In genomic region chr5:146528232-146528631, GRCh38 we compare ENCODE assay signal across 18 cellular contexts. TPM values are rescaled to one million over a fixed set of nuclear protein-coding genes. Genes with fewer than 3 reads are reported as not detected.
A peak's percentile ranks its signal among the peaks of the same experiment; 100 is the strongest.
DNase-seq lines count a peak whose midpoint lies in the region; ATAC-seq, FAIRE-seq and TF ChIP-seq lines count a peak whose summit lies in the region.
"Had no signal": no experiment of that assay in that cellular context is flagged by ENCODE, and none has a peak within 500 bp of the region (broad histone marks: within the 10 kb centered on the region; RNA-seq: fewer than 3 reads in every experiment).

No MANE protein-coding gene starts in this region.

- H3K79me2 ChIP-seq in Karpas-422 (ENCODE audit: low read length) (no peaks in the 10 kb centered on the region), MM.1S (ENCODE audit: low read length) (no peaks in the 10 kb centered on the region)

- no peak for DNase-seq in D721Med (ENCODE audit: insufficient read length, low spot score)
- DNase-seq in Karpas-422 = peak; percentile 74
- DNase-seq in SK-MEL-5 (ENCODE audit: low read depth, low spot score) = peak; percentile 43
- no peak for DNase-seq in foreskin keratinocyte
- no peak for DNase-seq in middle frontal gyrus (ENCODE audit: extremely low spot score, low spot score)
- no peak for DNase-seq in MM.1S
- DNase-seq: activated CD4-positive, alpha-beta T cell treated with anti-CD3 and anti-CD28 coated beads, Interleukin-2, amount 50 U/mL, for 48 hours; activated T-cell treated with anti-CD3 and anti-CD28 coated beads, Interleukin-2, amount 50 U/mL, for 48 hours; CD4-positive, alpha-beta memory T cell; lower lobe of right lung; NCI-H1694 treated with DMSO at 0.1 percent for 48 hours; NCI-H524 treated with DMSO at 0.1 percent for 48 hours; SHP77 treated with DMSO at 0.1 percent for 48 hours; stimulated activated CD4-positive, alpha-beta T cell treated with anti-CD3 and anti-CD28 coated beads, Interleukin-2, amount 100 ng/mL, for 24 hours had no signal

- no peak overlapping the region for H3K4me2 ChIP-seq in Karpas-422 (ENCODE audit: low read depth, low read length, poor library complexity, severe bottlenecking)
- no peak overlapping the region for H3K4me2 ChIP-seq in MM.1S (ENCODE audit: low read depth, low read length)

- FAIRE-seq in D721Med (lab: Jason Lieb, UNC) = no peak

- H3K9me3 ChIP-seq in Karpas-422 (ENCODE audit: low read length) (no peaks in the 10 kb centered on the region), MM.1S (replicated peaks; ENCODE audit: insufficient read depth, low read length) (no peaks in the 10 kb centered on the region)
- H3K9me3 ChIP-seq: lower lobe of right lung, thoracic aorta had no signal

- H3K9ac ChIP-seq in Karpas-422 (ENCODE audit: low read length) (no peak overlapping the region), MM.1S (ENCODE audit: low read length) (no peak overlapping the region)

- TF ChIP-seq CTCF in D721Med (IDR thresholded peaks at IDR 0.05; ENCODE audit: insufficient read depth, missing control alignments) (peak; percentile 57), foreskin keratinocyte (conservative IDR thresholded peaks at IDR 0.05) (peak; percentile 49), MM.1S (IDR thresholded peaks at IDR 0.05; ENCODE audit: low read length) (no peak)

- no peaks in the 10 kb centered on the region for H3K36me3 ChIP-seq in Karpas-422 (ENCODE audit: insufficient read depth, low read length)
- no peaks in the 10 kb centered on the region for H3K36me3 ChIP-seq in MM.1S (replicated peaks; ENCODE audit: insufficient read depth, low read length)
- H3K36me3 ChIP-seq: lower lobe of right lung, thoracic aorta had no signal

- H3F3A ChIP-seq in MM.1S (ENCODE audit: insufficient read depth, low read length) = no peaks in the 10 kb centered on the region

- ATAC-seq in foreskin keratinocyte = peak; percentile 10
- ATAC-seq in HG03045 (IDR thresholded peaks at IDR 0.05; ENCODE audit: unreplicated experiment) = no peak
- ATAC-seq: lower lobe of right lung had no signal

- H3K9me2 ChIP-seq in Karpas-422 (replicated peaks; ENCODE audit: insufficient read depth, low read length) (no peaks in the 10 kb centered on the region), MM.1S (replicated peaks; ENCODE audit: insufficient read depth, low read length) (no peaks in the 10 kb centered on the region)

- no peak overlapping the region for H3K27ac ChIP-seq in Karpas-422 (ENCODE audit: low read length)
- H3K27ac ChIP-seq in foreskin keratinocyte = no peak overlapping the region
- no peak overlapping the region for H3K27ac ChIP-seq in MM.1S (ENCODE audit: low read length)
- H3K27ac ChIP-seq: lower lobe of right lung, thoracic aorta had no signal

- H3K4me1 ChIP-seq in Karpas-422 (ENCODE audit: low read length) = peaks cover 4% of the 10 kb centered on the region; the same call in 1 of the 2 replicates
- peaks cover 9% of the 10 kb centered on the region for H3K4me1 ChIP-seq in foreskin keratinocyte
- no peaks in the 10 kb centered on the region for H3K4me1 ChIP-seq in MM.1S (ENCODE audit: low read length)
- H3K4me1 ChIP-seq: lower lobe of right lung had no signal

- H2AFZ ChIP-seq in Karpas-422 (ENCODE audit: low read length) (no peak overlapping the region), MM.1S (ENCODE audit: low read length) (no peak overlapping the region)

- H3K27me3 ChIP-seq in Karpas-422 (ENCODE audit: low read length) = no peaks in the 10 kb centered on the region
- no peaks in the 10 kb centered on the region for H3K27me3 ChIP-seq in foreskin keratinocyte
- no peaks in the 10 kb centered on the region for H3K27me3 ChIP-seq in MM.1S (replicated peaks; ENCODE audit: insufficient read depth, low read length)

- H3K4me3 ChIP-seq in Karpas-422 (ENCODE audit: low read length) (no peak overlapping the region), MM.1S (ENCODE audit: low read length) (no peak overlapping the region)
- H3K4me3 ChIP-seq: lower lobe of right lung, thoracic aorta had no signal

- in situ Hi-C loops in SK-MEL-5 (cut with HindIII; ENCODE audit: low pct_unique_long_range_greater_than_20kb, low sequenced_read_pairs) = no loop called here

- no peaks in the 10 kb centered on the region for H4K20me1 ChIP-seq in Karpas-422 (ENCODE audit: insufficient read depth, low read depth, low read length)
- no peaks in the 10 kb centered on the region for H4K20me1 ChIP-seq in MM.1S (ENCODE audit: insufficient read depth, low read length)

RNA-seq across cellular contexts. Expression of gene GPR151, which starts 12.2 kb away (rescaled TPM):
- total RNA-seq in Karpas-422 (2014; rRNA removed; shearing (Covaris generic); ENCODE audit: low replicate concordance) = not detected in 2 replicates
- not detected in 2 replicates for total RNA-seq in SK-MEL-5 (2014; rRNA removed; shearing (Covaris generic))
- not detected in 2 replicates for polyA plus RNA-seq in SK-MEL-5 (2015; cell fraction: cytosol; rRNA removed)
- polyA plus RNA-seq in SK-MEL-5 (2015; cell fraction: nucleus; rRNA removed) = not detected in 2 replicates
- not detected in 2 replicates for total RNA-seq in foreskin keratinocyte
- polyA plus RNA-seq in foreskin keratinocyte = not detected in 2 replicates
- total RNA-seq: CD4-positive, alpha-beta memory T cell; G401; lower lobe of right lung; neural crest cell; thoracic aorta had no signal
- polyA plus RNA-seq: CD4-positive, alpha-beta memory T cell had no signal

Comparison
In these comparisons a context has a peak if more than half of its experiments do, and no peak if none do; other contexts are left out.
1. DNase-seq: peak in Karpas-422 (single experiment) and SK-MEL-5 (single experiment); none in D721Med (single experiment), foreskin keratinocyte (0 of 2), middle frontal gyrus (single experiment) and MM.1S (single experiment).